Comparison of ENCODE assay signal across 18 cellular contexts in genomic region chrX:123990602-123991001, GRCh38. TPM values are rescaled to one million over a fixed set of nuclear protein-coding genes. Genes with fewer than 3 reads are reported as not detected.
A peak's percentile ranks its signal among the peaks of the same experiment; 100 is the strongest.
DNase-seq lines count a peak whose midpoint lies in the region; ATAC-seq, FAIRE-seq and TF ChIP-seq lines count a peak whose summit lies in the region.
"Had no signal": no experiment of that assay in that cellular context is flagged by ENCODE, and none has a peak within 500 bp of the region (broad histone marks: within the 10 kb centered on the region; RNA-seq: fewer than 3 reads in every experiment).

No MANE protein-coding gene starts in this region.

- TF ChIP-seq POLR2A in breast epithelium (IDR thresholded peaks at IDR 0.05), result no peak
- TF ChIP-seq POLR2A in H54 (IDR thresholded peaks at IDR 0.05; ENCODE audit: low read depth, low read length), result no peak

- 41% methylated on average over 3 of the region's 3 CpGs for WGBS in mammary epithelial cell (ENCODE audit: low coverage, missing lambda C conversion rate)

- H3K9me3 ChIP-seq in mammary epithelial cell (replicated peaks; ENCODE audit: insufficient read depth, low read length) (no peaks in the 10 kb centered on the region), breast epithelium (no peaks in the 10 kb centered on the region)
- H3K9me3 ChIP-seq: upper lobe of right lung had no signal

- H3K79me2 ChIP-seq in mammary epithelial cell (ENCODE audit: insufficient read depth, low read length), result peaks cover 82% of the 10 kb centered on the region

- H3K27ac Mint-ChIP-seq in central memory CD8-positive, alpha-beta T cell (ENCODE audit: low read depth), result peak overlapping the region; percentile 46
- H3K27ac Mint-ChIP-seq in stimulated activated memory B cell treated with anti-CD40 and anti-IgM and Interleukin-4, amounts not matched to agents 10 μg/mL and 1 μg/mL and 100 μg/mL, for 72 hours, result peak overlapping the region; percentile 22

- H3K4me1 Mint-ChIP-seq in central memory CD8-positive, alpha-beta T cell, result peaks cover 47% of the 10 kb centered on the region
- peaks cover 40% of the 10 kb centered on the region for H3K4me1 Mint-ChIP-seq in stimulated activated memory B cell treated with anti-CD40 and anti-IgM and Interleukin-4, amounts not matched to agents 10 μg/mL and 1 μg/mL and 100 μg/mL, for 72 hours

- H3K9ac ChIP-seq in mammary epithelial cell (ENCODE audit: insufficient read depth, low read length), result no peak overlapping the region

- H4K20me1 ChIP-seq in mammary epithelial cell (ENCODE audit: insufficient read depth, low read length), result no peaks in the 10 kb centered on the region

- H3K27me3 ChIP-seq in mammary epithelial cell (ENCODE audit: insufficient read depth, low read length) (no peaks in the 10 kb centered on the region), breast epithelium (no peaks in the 10 kb centered on the region)
- H3K27me3 ChIP-seq: upper lobe of right lung had no signal

- H3K4me3 Mint-ChIP-seq in central memory CD8-positive, alpha-beta T cell, result peak overlapping the region; percentile 11
- H3K4me3 Mint-ChIP-seq in stimulated activated memory B cell treated with anti-CD40 and anti-IgM and Interleukin-4, amounts not matched to agents 10 μg/mL and 1 μg/mL and 100 μg/mL, for 72 hours, result no peak overlapping the region

- in situ Hi-C loops in mammary epithelial cell (cut with MboI; ENCODE audit: low sequenced_read_pairs in 2 of 2), result no loop called here

- peak overlapping the region; percentile 37 for H3K27ac ChIP-seq in mammary epithelial cell (ENCODE audit: insufficient read depth, low read depth, low read length)
- peak overlapping the region in 1 of 2 donors; percentile 2 for H3K27ac ChIP-seq in breast epithelium
- H3K27ac ChIP-seq: upper lobe of right lung had no signal

- H3K4me3 ChIP-seq in mammary epithelial cell (replicated peaks in 1 of 3; ENCODE audit: insufficient read depth in 1 of 3, low read depth in 2 of 3, low read length in 3 of 3) (no peak overlapping the region), breast epithelium (no peak overlapping the region)
- H3K4me3 ChIP-seq: upper lobe of right lung had no signal

- dilution Hi-C loops in mammary epithelial cell (cut with HindIII; ENCODE audit: low sequenced_read_pairs), result no loop called here

- FAIRE-seq in H54 (lab: Jason Lieb, UNC), result no peak
- FAIRE-seq: HepG2 had no signal

- H3K4me1 ChIP-seq in mammary epithelial cell (ENCODE audit: insufficient read depth, low read length), result peaks cover 16% of the 10 kb centered on the region
- no peaks in the 10 kb centered on the region for H3K4me1 ChIP-seq in breast epithelium

- peak overlapping the region; percentile 63 for H3K4me2 ChIP-seq in mammary epithelial cell (ENCODE audit: insufficient read depth, low read depth, low read length)

- H2AFZ ChIP-seq in mammary epithelial cell (ENCODE audit: low read depth, low read length), result no peak overlapping the region

- peak; percentile 31 for DNase-seq in mammary epithelial cell
- DNase-seq in breast epithelium (ENCODE audit: low spot score in 2 of 2), result no peak
- no peak for DNase-seq in central memory CD8-positive, alpha-beta T cell (ENCODE audit: low spot score in 2 of 2)
- no peak for DNase-seq in HK-2 (ENCODE audit: unreplicated experiment)
- no peak for DNase-seq in SHP77 (lab: John Stamatoyannopoulos, UW)
- no peak for DNase-seq in H54 (ENCODE audit: insufficient read length, low spot score)
- DNase-seq: activated CD8-positive, alpha-beta memory T cell treated with anti-CD3 and anti-CD28 coated beads for 24 hours; activated naive CD4-positive, alpha-beta T cell treated with Interleukin-2 at 50 U/mL for 16 hours; naive B cell; NCI-H1048; NCI-H226; right cardiac atrium; stimulated activated CD4-positive, alpha-beta T cell treated with anti-CD3 and anti-CD28 coated beads, Interleukin-4, amount 100 ng/mL, for 24 hours; upper lobe of right lung had no signal

- peaks cover 11% of the 10 kb centered on the region for H3K36me3 Mint-ChIP-seq in central memory CD8-positive, alpha-beta T cell (ENCODE audit: insufficient read depth)
- peaks cover 6% of the 10 kb centered on the region for H3K36me3 Mint-ChIP-seq in stimulated activated memory B cell treated with anti-CD40 and anti-IgM and Interleukin-4, amounts not matched to agents 10 μg/mL and 1 μg/mL and 100 μg/mL, for 72 hours
- H3K36me3 Mint-ChIP-seq: naive B cell had no signal

- peaks cover 2% of the 10 kb centered on the region for H3K36me3 ChIP-seq in mammary epithelial cell (ENCODE audit: insufficient read depth, low read length)
- no peaks in the 10 kb centered on the region for H3K36me3 ChIP-seq in breast epithelium
- H3K36me3 ChIP-seq: upper lobe of right lung had no signal

- ATAC-seq in HG03432 (IDR thresholded peaks at IDR 0.05; ENCODE audit: unreplicated experiment), result peak; percentile 51
- peak; percentile 46 for ATAC-seq in central memory CD8-positive, alpha-beta T cell (replicated peaks; ENCODE audit: extremely low read depth, poor library complexity, severe bottlenecking)
- ATAC-seq in stimulated activated memory B cell treated with anti-CD40 and anti-IgM and Interleukin-4, amounts not matched to agents 10 μg/mL and 1 μg/mL and 100 μg/mL, for 72 hours, result no peak
- ATAC-seq: HepG2, right cardiac atrium, Right ventricle myocardium inferior had no signal

- no peaks in the 10 kb centered on the region for H3K9me3 Mint-ChIP-seq in central memory CD8-positive, alpha-beta T cell
- H3K9me3 Mint-ChIP-seq in stimulated activated memory B cell treated with anti-CD40 and anti-IgM and Interleukin-4, amounts not matched to agents 10 μg/mL and 1 μg/mL and 100 μg/mL, for 72 hours, result no peaks in the 10 kb centered on the region
- H3K9me3 Mint-ChIP-seq: naive B cell had no signal

- no TSS peak for BruUV-seq in mammary epithelial cell (replicated peaks; lab: Mats Ljungman, UMichigan)

- CTCF ChIA-PET in mammary epithelial cell (lab: Charles Lee; ENCODE audit: low non-redundant PET), result no interaction called here

- intact Hi-C loops in mammary epithelial cell (cut with micrococcal nuclease) (no loop called here), breast epithelium (cut with DNase I; ENCODE audit: low total_unique reads) (loop anchor here (10.0 kb wide), 1 partner anchor 126 kb away; the partner anchor contains the start of gene XIAP)

- no peaks in the 10 kb centered on the region for H3K27me3 Mint-ChIP-seq in central memory CD8-positive, alpha-beta T cell
- H3K27me3 Mint-ChIP-seq in stimulated activated memory B cell treated with anti-CD40 and anti-IgM and Interleukin-4, amounts not matched to agents 10 μg/mL and 1 μg/mL and 100 μg/mL, for 72 hours, result no peaks in the 10 kb centered on the region
- H3K27me3 Mint-ChIP-seq: naive B cell had no signal

- TF ChIP-seq CTCF in mammary epithelial cell (conservative IDR thresholded peaks at IDR 0.05 in 1 of 2, IDR thresholded peaks at IDR 0.05 in 1 of 2; ENCODE audit: extremely low read depth in 1 of 2, insufficient read depth in 1 of 2, low read depth in 1 of 2, low read length in 2 of 2) (no peak), breast epithelium (IDR thresholded peaks at IDR 0.05) (no peak)

RNA-seq across cellular contexts. Expression of gene STAG2, which starts 29.1 kb away (rescaled TPM):
- 10 to 100 TPM; 54.8 to 61.1 TPM for total RNA-seq in mammary epithelial cell
- 24.4 TPM for polyA plus RNA-seq in mammary epithelial cell
- polyA minus RNA-seq in mammary epithelial cell, result 53.9 TPM
- 100 to 1,000 TPM in 1 of 3 donors, 10 to 100 TPM in 2; 79.2 to 114 (median 83.2) TPM for total RNA-seq in breast epithelium
